Comparison of ENCODE assay signal across 3 cellular contexts in the genomic region with DNA sequence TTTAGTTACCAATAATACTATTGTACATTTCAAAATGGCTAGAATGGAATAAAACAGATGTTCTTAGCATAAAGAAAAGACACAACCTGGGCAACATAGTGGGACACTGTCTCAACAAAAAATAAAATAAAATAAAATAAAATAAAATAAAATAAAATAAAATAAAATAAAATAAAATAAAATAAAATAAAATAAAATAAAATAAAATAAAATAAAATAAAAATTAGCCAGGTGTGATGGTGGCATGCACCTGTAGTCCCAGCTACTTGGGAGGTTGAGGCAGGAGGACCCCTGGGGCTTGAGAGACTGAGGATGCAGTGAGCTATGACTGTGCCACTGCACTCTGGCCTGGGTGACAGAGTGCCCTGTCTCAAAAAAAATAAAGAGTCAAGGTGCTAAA. TPM values are rescaled to one million over a fixed set of nuclear protein-coding genes. Genes with fewer than 3 reads are reported as not detected.
"Had no signal": no experiment of that assay in that cellular context is flagged by ENCODE, and none has a peak within 500 bp of the region (broad histone marks: within the 10 kb centered on the region; RNA-seq: fewer than 3 reads in every experiment).

No MANE protein-coding gene starts in this region.

RNA-seq across cellular contexts. Expression of gene NOS1, which starts 37.1 kb away (rescaled TPM):
- total RNA-seq: LHCN-M2, M059J, MCF 10A had no signal
